ENCODE assay signal across 9 cellular contexts in the genomic region with DNA sequence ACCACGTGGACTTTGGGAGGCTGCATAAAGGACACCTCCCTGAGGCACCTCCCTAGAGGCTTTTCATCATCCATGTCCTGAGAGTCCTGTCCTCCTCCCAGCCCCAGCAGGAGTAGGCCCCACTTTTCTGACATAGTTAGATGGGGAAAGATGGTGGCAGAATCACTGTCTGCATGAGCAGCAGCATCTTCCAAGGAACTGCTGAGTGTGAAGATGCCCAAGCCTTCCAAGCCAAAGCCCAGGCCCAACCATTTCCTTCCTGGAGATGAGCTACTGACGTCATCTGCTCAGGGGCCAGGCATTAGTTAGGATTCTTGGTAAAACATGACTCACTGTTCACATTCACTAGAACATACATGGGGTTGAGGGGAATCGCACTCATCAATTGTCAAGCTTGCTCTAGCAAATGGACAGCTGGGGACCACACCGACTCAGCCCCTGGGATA. TPM values are rescaled to one million over a fixed set of nuclear protein-coding genes. Genes with fewer than 3 reads are reported as not detected.
DNase-seq lines count a peak whose midpoint lies in the region; ATAC-seq, FAIRE-seq and TF ChIP-seq lines count a peak whose summit lies in the region.
"Had no signal": no experiment of that assay in that cellular context is flagged by ENCODE, and none has a peak within 500 bp of the region (broad histone marks: within the 10 kb centered on the region; RNA-seq: fewer than 3 reads in every experiment).

No MANE protein-coding gene starts in this region.

- CTCF ChIA-PET in K562 (lab: Yijun Ruan, JAX; ENCODE audit: low intra/inter-chr PET ratio), result no interaction called here

- peak overlapping the region; percentile 14; the same call in 1 of the 2 replicates for H3K4me2 ChIP-seq in K562 (ENCODE audit: insufficient read depth, low read length)

- no peak for TF ChIP-seq EP300 in K562 (IDR thresholded peaks at IDR 0.05; ENCODE audit: low read length)

- 7% methylated on average over 4 of the region's 4 CpGs for WGBS in K562 (ENCODE audit: insufficient coverage, low coverage, missing lambda C conversion rate)
- 90 to 95% methylated on average over 4 of the region's 4 CpGs for WGBS in thyroid gland, 2 donors

- in situ Hi-C loops in K562 (cut with MboI) (no loop called here), HAP-1 (cut with MboI; ENCODE audit: low sequenced_read_pairs) (no loop called here)

- peak overlapping the region; percentile 32; the same call in 1 of the 3 replicates for H3K27ac ChIP-seq in K562 (ENCODE audit: extremely low read depth, low read depth, low read length)
- H3K27ac ChIP-seq in thyroid gland, result no peak overlapping the region

- TF ChIP-seq POLR2A in K562 (conservative IDR thresholded peaks at IDR 0.05) (no peak), thyroid gland (IDR thresholded peaks at IDR 0.05) (no peak)

- POLR2A ChIA-PET in K562 (lab: Yijun Ruan, JAX), result interaction anchor here (0.7 kb wide), 1 partner anchor 162 kb away, joined by 4 read pairs; the partner anchor contains the start of gene RPAP3

- ATAC-seq in K562 (peak; percentile 64), sciatic nerve (peak; percentile 27), HG02884 (IDR thresholded peaks at IDR 0.05; ENCODE audit: unreplicated experiment) (no peak)

- peak overlapping the region; percentile 91 for H2AFZ ChIP-seq in K562 (ENCODE audit: low read depth, low read length)

- H3K27me3 ChIP-seq in K562 (ENCODE audit: control insufficient read depth in 2 of 2, insufficient read depth in 2 of 2, low read length in 2 of 2) (no peaks in the 10 kb centered on the region), thyroid gland (no peaks in the 10 kb centered on the region), HAP-1 (ENCODE audit: low read depth) (no peaks in the 10 kb centered on the region)

- H4K20me1 ChIP-seq in K562 (replicated peaks; ENCODE audit: control insufficient read depth, insufficient read depth, low read length), result no peaks in the 10 kb centered on the region

- H3K4me3 ChIP-seq in K562 (no peak overlapping the region), thyroid gland (replicated peaks in 1 of 3) (no peak overlapping the region), HAP-1 (no peak overlapping the region)

- DNase-seq in GM03348 (ENCODE audit: low spot score) (peak; percentile 81), MV-4-11 (lab: John Stamatoyannopoulos, UW) (peak; percentile 90), K562 (ENCODE audit: extremely low read depth in 1 of 4, low spot score in 3 of 4) (peak; percentile 46 to 74 (median 64)), sciatic nerve (ENCODE audit: low spot score) (no peak), thyroid gland (no peak), HAP-1 (ENCODE audit: low spot score in 2 of 2) (no peak), GM19239 (ENCODE audit: insufficient read length, low spot score) (no peak)

- H3K79me2 ChIP-seq in K562 (ENCODE audit: control insufficient read depth, insufficient read depth, low read length), result no peaks in the 10 kb centered on the region

- H3K4me1 ChIP-seq in K562 (replicated peaks in 1 of 2; ENCODE audit: control insufficient read depth in 2 of 2, insufficient read depth in 2 of 2, low read length in 2 of 2) (peaks cover 4 to 21% of the 10 kb centered on the region in 2 experiments; a peak in 3 of 5 replicates), thyroid gland (peaks cover 7 to 16% of the 10 kb centered on the region in 2 donors), HAP-1 (no peaks in the 10 kb centered on the region)

- no TSS peak for BruUV-seq in K562 (replicated peaks; lab: Mats Ljungman, UMichigan)

- H3K9me3 ChIP-seq in K562 (replicated peaks; ENCODE audit: control insufficient read depth, insufficient read depth, low read depth, low read length), result no peaks in the 10 kb centered on the region
- no peaks in the 10 kb centered on the region for H3K9me3 ChIP-seq in thyroid gland
- H3K9me3 ChIP-seq in HAP-1, result no peaks in the 10 kb centered on the region

- H3K9me1 ChIP-seq in K562 (ENCODE audit: control insufficient read depth, insufficient read depth, low read length), result no peaks in the 10 kb centered on the region

- no peak for TF ChIP-seq CTCF in K562 (IDR thresholded peaks at IDR 0.05 in 2 of 3, conservative IDR thresholded peaks at IDR 0.05 in 1 of 3; ENCODE audit: insufficient read depth in 2 of 3, low read depth in 1 of 3, low read length in 3 of 3)
- no peak for TF ChIP-seq CTCF in thyroid gland (IDR thresholded peaks at IDR 0.05)

- TF ChIP-seq RAD21 in K562 (CRISPR knock-in tag; conservative IDR thresholded peaks at IDR 0.05 in 1 of 2, IDR thresholded peaks at IDR 0.05 in 1 of 2), result no peak

- H3K36me3 ChIP-seq in K562 (ENCODE audit: control insufficient read depth, insufficient read depth, low read length) (no peaks in the 10 kb centered on the region), thyroid gland (no peaks in the 10 kb centered on the region), HAP-1 (replicated peaks) (no peaks in the 10 kb centered on the region)

- FAIRE-seq in K562 (lab: Jason Lieb, UNC) (peak; percentile 89), GM19239 (lab: Jason Lieb, UNC) (no peak)
- FAIRE-seq: islet of Langerhans had no signal

- intact Hi-C loops in K562 (cut with micrococcal nuclease) (no loop called here), sciatic nerve (cut with DNase I) (no loop called here), thyroid gland (cut with DNase I) (no loop called here)

- no peak overlapping the region; a peak in 1 of 4 replicates for H3K9ac ChIP-seq in K562 (ENCODE audit: insufficient read depth in 1 of 2, low read depth in 2 of 2, low read length in 2 of 2)

TF ChIP-seq in K562, 482 proteins besides CTCF, POLR2A, EP300 and RAD21 (continues in another document):
- TF ChIP-seq MEIS2 (IDR thresholded peaks at IDR 0.05; ENCODE audit: partially characterized antibody), result peak; percentile 41
- TF ChIP-seq ZNF175 (CRISPR knock-in tag; IDR thresholded peaks at IDR 0.05; ENCODE audit: low read depth), result peak; percentile 78; the same call in 1 of the 2 replicates
- TF ChIP-seq JUNB (CRISPR knock-in tag; conservative IDR thresholded peaks at IDR 0.05), result peak; percentile 91
- peak; percentile 90 for TF ChIP-seq JUN (IDR thresholded peaks at IDR 0.05; ENCODE audit: borderline replicate concordance, low read depth, low read length)
- no peak for TF ChIP-seq JUN (CRISPR knock-in tag; IDR thresholded peaks at IDR 0.05; ENCODE audit: borderline replicate concordance)
- TF ChIP-seq ZNF589 (CRISPR knock-in tag; IDR thresholded peaks at IDR 0.05; ENCODE audit: low read depth), result peak; percentile 46; the same call in 1 of the 2 replicates

RNA-seq across cellular contexts. Expression of gene VDR, which starts 37.3 kb away (rescaled TPM):
- 2.1 and 5.2 TPM in 2 replicates for total RNA-seq in K562 (2011; cell fraction: chromatin; rRNA removed; ENCODE audit: low replicate concordance)
- 2.1 and 3.3 TPM in 2 replicates for total RNA-seq in K562 (2011; cell fraction: nucleolus; rRNA removed)
- 2.3 and 2.4 TPM in 2 replicates for total RNA-seq in K562 (2011; cell fraction: nucleoplasm; rRNA removed)
- total RNA-seq in K562 (2014; rRNA removed), result 2.2 and 2.7 TPM in 2 replicates
- 1.8 and 1.9 TPM in 2 replicates for total RNA-seq in K562 (2014; rRNA removed; fragmentation: Illumina TruSeq; extraction: Trizol)
- 1.2 TPM in 2 replicates for total RNA-seq in K562 (2015; rRNA removed; fragmentation: Illumina TruSeq; extraction: Trizol)
- total RNA-seq in K562 (2021), result 4.2 and 4.8 TPM in 2 replicates
- 1.1 and 2.4 TPM in 2 replicates for polyA plus RNA-seq in K562 (2011; rRNA removed)
- 0.78 and 3.6 TPM in 2 replicates for polyA plus RNA-seq in K562 (2011; cell fraction: cytosol; rRNA removed)
- polyA plus RNA-seq in K562 (2011; cell fraction: nucleus; rRNA removed), result 0.59 and 1.7 TPM in 2 replicates
- 2.8 and 5.2 TPM in 2 replicates for polyA plus RNA-seq in K562 (2012)
- polyA plus RNA-seq in K562 (2014; fragmentation: Illumina TruSeq; extraction: Trizol), result 4.0 and 4.3 TPM in 2 replicates
- polyA plus RNA-seq in K562 (2014; fragmentation: Nextera tagmentation; extraction: Ambion mirVana), result under 1 TPM; 0.61 to 0.62 TPM
- polyA plus RNA-seq in K562 (2014; rRNA removed), result 1.8 and 2.0 TPM in 2 replicates
- 1.7 and 5.0 TPM in 2 replicates for polyA minus RNA-seq in K562 (2011; rRNA and poly(A)+ RNA removed)
- polyA minus RNA-seq in K562 (2011; cell fraction: cytosol; rRNA and poly(A)+ RNA removed), result 1.5 and 3.2 TPM in 2 replicates
- polyA minus RNA-seq in K562 (2011; cell fraction: nucleus; rRNA and poly(A)+ RNA removed), result 1.00 and 2.4 TPM in 2 replicates
- total RNA-seq in sciatic nerve, result 1.9 TPM
- 1 to 10 TPM; 3.5 to 5.2 (median 3.9) TPM for total RNA-seq in thyroid gland

RNA-seq across cellular contexts. Expression of gene HDAC7, which starts 47.8 kb away (rescaled TPM):
- 123 and 300 TPM in 2 replicates for total RNA-seq in K562 (2011; cell fraction: chromatin; rRNA removed; ENCODE audit: low replicate concordance)
- 143 and 147 TPM in 2 replicates for total RNA-seq in K562 (2011; cell fraction: nucleolus; rRNA removed)
- 123 and 161 TPM in 2 replicates for total RNA-seq in K562 (2011; cell fraction: nucleoplasm; rRNA removed)
- total RNA-seq in K562 (2014; rRNA removed) (38.4 and 57.4 TPM in 2 replicates), K562 (2014; rRNA removed; fragmentation: Illumina TruSeq; extraction: Trizol) (22.2 and 30.2 TPM in 2 replicates), K562 (2015; rRNA removed; fragmentation: Illumina TruSeq; extraction: Trizol) (26.7 and 28.2 TPM in 2 replicates), K562 (2021) (119 and 129 TPM in 2 replicates), sciatic nerve (152 TPM), thyroid gland (10 to 100 TPM; 44.5 to 61.9 (median 52.6) TPM)
- polyA plus RNA-seq in K562 (2011; rRNA removed) (31.1 and 33.7 TPM in 2 replicates), K562 (2014; fragmentation: Illumina TruSeq; extraction: Trizol) (71.9 and 82.7 TPM in 2 replicates), K562 (2014; fragmentation: Nextera tagmentation; extraction: Ambion mirVana) (1 to 10 TPM; 2.5 to 3.8 TPM), K562 (2014; rRNA removed) (78.0 and 82.7 TPM in 2 replicates)
- polyA plus RNA-seq in K562 (2011; cell fraction: cytosol; rRNA removed), result 20.6 and 43.9 TPM in 2 replicates
- polyA plus RNA-seq in K562 (2011; cell fraction: nucleus; rRNA removed), result 215 and 430 TPM in 2 replicates
- polyA plus RNA-seq in K562 (2012), result 67.8 and 112 TPM in 2 replicates
- polyA minus RNA-seq in K562 (2011; rRNA and poly(A)+ RNA removed), result 8.5 and 12.0 TPM in 2 replicates
- polyA minus RNA-seq in K562 (2011; cell fraction: cytosol; rRNA and poly(A)+ RNA removed), result 28.2 and 32.6 TPM in 2 replicates
- polyA minus RNA-seq in K562 (2011; cell fraction: nucleus; rRNA and poly(A)+ RNA removed), result 41.2 and 50.1 TPM in 2 replicates

Comparison
In these comparisons a context has a peak if more than half of its experiments do, and no peak if none do; other contexts are left out.
1. DNase-seq: peak in GM03348 (single experiment), MV-4-11 (single experiment) and K562 (4 of 4); none in sciatic nerve (single experiment), thyroid gland (0 of 2), HAP-1 (0 of 2) and GM19239 (single experiment).